23 cellular contexts compared by ENCODE assay signal in genomic region chr20:20658871-20659415, GRCh38.
"Had no signal": no experiment of that assay in that cellular context is flagged by ENCODE, and none has a peak within 500 bp of the region (broad histone marks: within the 10 kb centered on the region; RNA-seq: fewer than 3 reads in every experiment).

No MANE protein-coding gene starts in this region.

- H3K36me3 Mint-ChIP-seq: activated naive CD4-positive, alpha-beta T cell treated with anti-CD3 and anti-CD28 coated beads, Interleukin-2, amount 50 U/mL, for 72 hours had no signal

- H3K27ac ChIP-seq: breast epithelium, KMS-11, SJCRH30, SK-N-MC had no signal

- H3K4me1 Mint-ChIP-seq: activated CD4-positive, alpha-beta T cell treated with anti-CD3 and anti-CD28 coated beads, Interleukin-2, amount 10 ng/mL, durations not matched to agents 7 days and 5 days had no signal

- H3K9ac ChIP-seq: KMS-11 had no signal

- ATAC-seq: activated CD8-positive, alpha-beta T cell treated with anti-CD3 and anti-CD28 coated beads, Interleukin-2, amount 10 ng/mL, durations not matched to agents 7 days and 5 days; activated naive CD4-positive, alpha-beta T cell treated with anti-CD3 and anti-CD28 coated beads, Interleukin-2, amount 50 U/mL, for 72 hours; Panc1 had no signal

- H3K4me1 ChIP-seq: breast epithelium, SJCRH30 had no signal

- H3K4me3 ChIP-seq: breast epithelium, SJCRH30, SK-N-MC had no signal

- H3K27me3 Mint-ChIP-seq: activated CD4-positive, alpha-beta T cell treated with anti-CD3 and anti-CD28 coated beads, Interleukin-2, amount 10 ng/mL, durations not matched to agents 7 days and 5 days; activated T-cell treated with anti-CD3 and anti-CD28 coated beads, Interleukin-2, amount 50 U/mL, for 24 hours had no signal

- H3K4me2 ChIP-seq: KMS-11 had no signal

- H3K36me3 ChIP-seq: breast epithelium, SJCRH30 had no signal

- H3K4me3 Mint-ChIP-seq: activated CD4-positive, alpha-beta T cell treated with anti-CD3 and anti-CD28 coated beads, Interleukin-2, amount 10 ng/mL, durations not matched to agents 7 days and 5 days; activated CD8-positive, alpha-beta T cell treated with anti-CD3 and anti-CD28 coated beads, Interleukin-2, amount 10 ng/mL, durations not matched to agents 7 days and 5 days; activated naive CD4-positive, alpha-beta T cell treated with anti-CD3 and anti-CD28 coated beads for 36 hours; activated T-cell treated with anti-CD3 and anti-CD28 coated beads, Interleukin-2, amount 50 U/mL, for 24 hours; T-helper 2 cell treated with Interferon-gamma antibody and Interleukin-4, amounts not matched to agents 5 μg/mL and 100 μg/mL, for 36 hours had no signal

- H3K9me3 Mint-ChIP-seq: activated CD4-positive, alpha-beta T cell treated with anti-CD3 and anti-CD28 coated beads, Interleukin-2, amount 10 ng/mL, durations not matched to agents 7 days and 5 days; activated naive CD4-positive, alpha-beta T cell treated with anti-CD3 and anti-CD28 coated beads for 36 hours; activated naive CD4-positive, alpha-beta T cell treated with anti-CD3 and anti-CD28 coated beads, Interleukin-2, amount 50 U/mL, for 72 hours; activated T-cell treated with anti-CD3 and anti-CD28 coated beads, Interleukin-2, amount 50 U/mL, for 24 hours; T-helper 2 cell treated with Interferon-gamma antibody and Interleukin-4, amounts not matched to agents 5 μg/mL and 100 μg/mL, for 36 hours had no signal

- H3K27ac Mint-ChIP-seq: activated CD4-positive, alpha-beta T cell treated with anti-CD3 and anti-CD28 coated beads, Interleukin-2, amount 10 ng/mL, durations not matched to agents 7 days and 5 days; activated CD8-positive, alpha-beta T cell treated with anti-CD3 and anti-CD28 coated beads, Interleukin-2, amount 10 ng/mL, durations not matched to agents 7 days and 5 days; activated naive CD4-positive, alpha-beta T cell treated with anti-CD3 and anti-CD28 coated beads for 36 hours; activated naive CD4-positive, alpha-beta T cell treated with anti-CD3 and anti-CD28 coated beads, Interleukin-2, amount 50 U/mL, for 72 hours; activated T-cell treated with anti-CD3 and anti-CD28 coated beads, Interleukin-2, amount 50 U/mL, for 24 hours; T-helper 2 cell treated with Interferon-gamma antibody and Interleukin-4, amounts not matched to agents 5 μg/mL and 100 μg/mL, for 36 hours had no signal

- DNase-seq: activated CD4-positive, alpha-beta T cell treated with anti-CD3 and anti-CD28 coated beads, Interleukin-2, amount 10 ng/mL, durations not matched to agents 7 days and 5 days; activated CD4-positive, alpha-beta T cell treated with anti-CD3 and anti-CD28 coated beads, Interleukin-2, amount 50 U/mL, for 48 hours; activated CD8-positive, alpha-beta T cell treated with anti-CD3 and anti-CD28 coated beads, Interleukin-2, amount 10 ng/mL, durations not matched to agents 7 days and 5 days; activated gamma-delta T cell treated with Interleukin-2 at 50 U/mL for 16 hours; activated naive CD4-positive, alpha-beta T cell treated with anti-CD3 and anti-CD28 coated beads for 36 hours; activated T-cell treated with anti-CD3 and anti-CD28 coated beads, Interleukin-2, amount 50 U/mL, for 24 hours; anterior cingulate cortex; MM.1S; MV-4-11; NCI-H1092; NCI-H1436 treated with DMSO at 0.1 percent for 48 hours; NCI-H1694 treated with DMSO at 0.1 percent for 48 hours; NCI-H2029; NCI-H345; NCI-H524 treated with DMSO at 0.1 percent for 48 hours; SHP77; SJCRH30 had no signal

- H3K9me3 ChIP-seq: breast epithelium, SJCRH30 had no signal

- H3K27me3 ChIP-seq: breast epithelium, SJCRH30 had no signal
